ENCODE assay signal across 22 cellular contexts in the genomic region with DNA sequence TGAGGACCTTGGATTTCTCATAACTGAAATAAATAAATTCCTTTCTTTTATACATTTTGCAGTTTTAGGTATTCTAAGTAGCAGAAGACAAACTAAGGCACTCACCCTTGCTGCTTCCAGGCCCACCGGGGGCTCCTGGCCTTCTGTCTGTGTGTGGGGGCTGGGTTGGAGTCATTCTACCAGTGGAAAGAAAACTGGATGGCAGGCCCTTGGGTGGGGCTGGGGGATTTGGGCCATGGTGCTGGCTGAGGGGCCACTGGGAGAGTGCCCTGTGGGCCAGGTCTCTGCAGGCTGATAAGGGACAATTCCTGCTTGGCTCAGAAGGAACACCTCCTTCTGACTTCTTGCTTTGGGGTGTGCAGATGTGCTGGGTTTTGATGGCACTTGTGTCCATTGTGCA. TPM values are rescaled to one million over a fixed set of nuclear protein-coding genes. Genes with fewer than 3 reads are reported as not detected.
A peak's percentile ranks its signal among the peaks of the same experiment; 100 is the strongest.
DNase-seq lines count a peak whose midpoint lies in the region; ATAC-seq and TF ChIP-seq lines count a peak whose summit lies in the region.
"Had no signal": no experiment of that assay in that cellular context is flagged by ENCODE, and none has a peak within 500 bp of the region (broad histone marks: within the 10 kb centered on the region; RNA-seq: fewer than 3 reads in every experiment).

No MANE protein-coding gene starts in this region.

- CTCF ChIA-PET in activated CD8-positive, alpha-beta memory T cell treated with anti-CD3 and anti-CD28 coated beads, Interleukin-2, amount 10 ng/mL, durations not matched to agents 7 days and 5 days (lab: Charles Lee), result no interaction called here

- no peaks in the 10 kb centered on the region for H3K36me3 ChIP-seq in endodermal cell (ENCODE audit: control insufficient read depth, insufficient read depth, low read length)
- no peaks in the 10 kb centered on the region for H3K36me3 ChIP-seq in sigmoid colon

- no peak overlapping the region for H3K9ac ChIP-seq in endodermal cell (ENCODE audit: extremely low read depth, low read length, poor library complexity, severe bottlenecking)

- no peaks in the 10 kb centered on the region for H3K36me3 Mint-ChIP-seq in activated CD8-positive, alpha-beta memory T cell treated with anti-CD3 and anti-CD28 coated beads, Interleukin-2, amount 10 ng/mL, durations not matched to agents 7 days and 5 days
- H3K36me3 Mint-ChIP-seq in CD14-positive monocyte (no peaks in the 10 kb centered on the region), endodermal cell (ENCODE audit: low read depth) (no peaks in the 10 kb centered on the region)
- H3K36me3 Mint-ChIP-seq: CD4-positive, alpha-beta memory T cell had no signal

- H3K4me1 ChIP-seq in endodermal cell (ENCODE audit: control insufficient read depth, insufficient read depth, low read length) (no peaks in the 10 kb centered on the region), sigmoid colon (no peaks in the 10 kb centered on the region), foreskin keratinocyte (no peaks in the 10 kb centered on the region)
- H3K4me1 ChIP-seq: A549 had no signal

- H3K27me3 ChIP-seq in endodermal cell (ENCODE audit: control insufficient read depth, insufficient read depth, low read length, poor library complexity, severe bottlenecking), result no peaks in the 10 kb centered on the region
- peaks cover 0 to 20% (median 0%) of the 10 kb centered on the region in 3 donors for H3K27me3 ChIP-seq in sigmoid colon
- peaks cover 12% of the 10 kb centered on the region for H3K27me3 ChIP-seq in foreskin keratinocyte

- H3K27ac ChIP-seq in endodermal cell (ENCODE audit: low read depth, low read length) (no peak overlapping the region), sigmoid colon (no peak overlapping the region), foreskin keratinocyte (no peak overlapping the region)
- H3K27ac ChIP-seq: 22Rv1, A549, C4-2B had no signal

- no peak for TF ChIP-seq EP300 in sigmoid colon (IDR thresholded peaks at IDR 0.05)

- H3K27ac Mint-ChIP-seq in activated CD8-positive, alpha-beta memory T cell treated with anti-CD3 and anti-CD28 coated beads, Interleukin-2, amount 10 ng/mL, durations not matched to agents 7 days and 5 days, result no peak overlapping the region
- peak overlapping the region in 1 of 7 donors; percentile 5 for H3K27ac Mint-ChIP-seq in CD14-positive monocyte
- no peak overlapping the region for H3K27ac Mint-ChIP-seq in endodermal cell
- H3K27ac Mint-ChIP-seq: CD4-positive, alpha-beta memory T cell; GM23338; HFFc6 had no signal

- no peak overlapping the region for H3K4me3 Mint-ChIP-seq in activated CD8-positive, alpha-beta memory T cell treated with anti-CD3 and anti-CD28 coated beads, Interleukin-2, amount 10 ng/mL, durations not matched to agents 7 days and 5 days
- H3K4me3 Mint-ChIP-seq in CD14-positive monocyte (no peak overlapping the region), endodermal cell (no peak overlapping the region)
- H3K4me3 Mint-ChIP-seq: CD4-positive, alpha-beta memory T cell; GM23338; HFFc6 had no signal

- 91% methylated on average over 1 of the region's 1 CpG; no CpG with 5 or more reads in 1 of the 2 experiments for WGBS in endodermal cell (ENCODE audit: insufficient coverage in 1 of 2, insufficient read length in 1 of 2), 2 experiments
- 62 to 72% methylated on average over 1 of the region's 1 CpG for WGBS in sigmoid colon, 2 donors

- H3K27me3 Mint-ChIP-seq in activated CD8-positive, alpha-beta memory T cell treated with anti-CD3 and anti-CD28 coated beads, Interleukin-2, amount 10 ng/mL, durations not matched to agents 7 days and 5 days, result peaks cover 49% of the 10 kb centered on the region
- H3K27me3 Mint-ChIP-seq in CD14-positive monocyte (ENCODE audit: low read depth in 3 of 3) (peaks cover 0 to 17% (median 12%) of the 10 kb centered on the region in 3 donors), endodermal cell (ENCODE audit: insufficient read depth) (peaks cover 1% of the 10 kb centered on the region)

- H3K9me3 ChIP-seq in endodermal cell (ENCODE audit: control insufficient read depth, low read length) (peaks cover 5% of the 10 kb centered on the region), sigmoid colon (peaks cover 0 to 2% (median 0%) of the 10 kb centered on the region in 4 donors)
- H3K9me3 ChIP-seq: A549 had no signal

- H3K4me3 ChIP-seq in endodermal cell (ENCODE audit: low read length) (no peak overlapping the region), sigmoid colon (no peak overlapping the region)
- H3K4me3 ChIP-seq: A549, GM23338 had no signal

- TF ChIP-seq CTCF in CD14-positive monocyte (IDR thresholded peaks at IDR 0.05) (no peak), endodermal cell (conservative IDR thresholded peaks at IDR 0.05) (no peak), sigmoid colon (IDR thresholded peaks at IDR 0.05) (no peak), foreskin keratinocyte (conservative IDR thresholded peaks at IDR 0.05) (no peak)

- peak; percentile 26 for DNase-seq in activated CD8-positive, alpha-beta memory T cell treated with anti-CD3 and anti-CD28 coated beads, Interleukin-2, amount 10 ng/mL, durations not matched to agents 7 days and 5 days
- no peak for DNase-seq in activated CD8-positive, alpha-beta memory T cell treated with anti-CD3 and anti-CD28 coated beads, Interleukin-2, amount 50 U/mL, for 4 hours
- DNase-seq in CD14-positive monocyte (ENCODE audit: low spot score) (peak; percentile 10), endodermal cell (peak; percentile 30), sigmoid colon (peak; percentile 20), foreskin keratinocyte (no peak), dermis blood vessel endothelial cell (no peak)
- DNase-seq: AML-193; CD4-positive, alpha-beta memory T cell; DMS153; DMS79; GDM1; HFFc6 had no signal

- no peak for ATAC-seq in activated CD8-positive, alpha-beta memory T cell treated with anti-CD3 and anti-CD28 coated beads, Interleukin-2, amount 10 ng/mL, durations not matched to agents 7 days and 5 days
- ATAC-seq in GM19463 (IDR thresholded peaks at IDR 0.05; ENCODE audit: unreplicated experiment), result no peak
- ATAC-seq in foreskin keratinocyte, result no peak
- ATAC-seq: A549, GM23338, HCT116, HepG2 had no signal

- no peaks in the 10 kb centered on the region for H3K4me1 Mint-ChIP-seq in activated CD8-positive, alpha-beta memory T cell treated with anti-CD3 and anti-CD28 coated beads, Interleukin-2, amount 10 ng/mL, durations not matched to agents 7 days and 5 days
- H3K4me1 Mint-ChIP-seq in CD14-positive monocyte (no peaks in the 10 kb centered on the region), endodermal cell (peaks cover 10% of the 10 kb centered on the region)
- H3K4me1 Mint-ChIP-seq: CD4-positive, alpha-beta memory T cell; GM23338 had no signal

- intact Hi-C loops in CD14-positive monocyte (cut with micrococcal nuclease), result no loop called here
- intact Hi-C loops in sigmoid colon (cut with DNase I), result no loop called here

- H3K9me3 Mint-ChIP-seq in activated CD8-positive, alpha-beta memory T cell treated with anti-CD3 and anti-CD28 coated beads, Interleukin-2, amount 10 ng/mL, durations not matched to agents 7 days and 5 days (ENCODE audit: low read depth), result no peaks in the 10 kb centered on the region
- peaks cover 0 to 5% (median 0%) of the 10 kb centered on the region in 7 donors for H3K9me3 Mint-ChIP-seq in CD14-positive monocyte
- H3K9me3 Mint-ChIP-seq in endodermal cell, result peaks cover 5% of the 10 kb centered on the region
- H3K9me3 Mint-ChIP-seq: GM23338, HFFc6 had no signal

- TF ChIP-seq POLR2A in sigmoid colon (IDR thresholded peaks at IDR 0.05), result no peak

RNA-seq across cellular contexts. Expression of a gene that starts 54.0 kb away (rescaled TPM):
- not detected for total RNA-seq in activated CD8-positive, alpha-beta memory T cell treated with anti-CD3 and anti-CD28 coated beads, Interleukin-2, amount 10 ng/mL, durations not matched to agents 7 days and 5 days
- 100 to 1,000 TPM; 270 to 447 TPM for polyA plus RNA-seq in CD14-positive monocyte
- total RNA-seq in endodermal cell, result 1 to 10 TPM; 1.5 TPM
- polyA plus RNA-seq in endodermal cell (2013, experiment 1 of 2), result 0.50 TPM
- 0.17 TPM for polyA plus RNA-seq in endodermal cell (2013, experiment 2 of 2)
- 1 to 10 TPM; 7.5 to 9.1 (median 8.6) TPM for total RNA-seq in sigmoid colon
- 1 to 10 TPM; 3.9 to 4.2 (median 3.9) TPM for polyA plus RNA-seq in sigmoid colon
- total RNA-seq in foreskin keratinocyte, result not detected in 2 replicates
- not detected in 2 replicates for polyA plus RNA-seq in foreskin keratinocyte
- not detected in 2 replicates for total RNA-seq in dermis blood vessel endothelial cell
- total RNA-seq: Daoy, GM23338, HFFc6 had no signal
- polyA plus RNA-seq: A549; BJ; CD4-positive, alpha-beta memory T cell; GM23338 had no signal

Comparison
In these comparisons a context has a peak if more than half of its experiments do, and no peak if none do; other contexts are left out.
1. DNase-seq: peak in activated CD8-positive, alpha-beta memory T cell treated with anti-CD3 and anti-CD28 coated beads, Interleukin-2, amount 10 ng/mL, durations not matched to agents 7 days and 5 days (single experiment), CD14-positive monocyte (single experiment), endodermal cell (single experiment) and sigmoid colon (single experiment); none in activated CD8-positive, alpha-beta memory T cell treated with anti-CD3 and anti-CD28 coated beads, Interleukin-2, amount 50 U/mL, for 4 hours (single experiment), foreskin keratinocyte (0 of 2) and dermis blood vessel endothelial cell (single experiment).